Comparison of ENCODE assay signal across 1 cellular context in the genomic region with DNA sequence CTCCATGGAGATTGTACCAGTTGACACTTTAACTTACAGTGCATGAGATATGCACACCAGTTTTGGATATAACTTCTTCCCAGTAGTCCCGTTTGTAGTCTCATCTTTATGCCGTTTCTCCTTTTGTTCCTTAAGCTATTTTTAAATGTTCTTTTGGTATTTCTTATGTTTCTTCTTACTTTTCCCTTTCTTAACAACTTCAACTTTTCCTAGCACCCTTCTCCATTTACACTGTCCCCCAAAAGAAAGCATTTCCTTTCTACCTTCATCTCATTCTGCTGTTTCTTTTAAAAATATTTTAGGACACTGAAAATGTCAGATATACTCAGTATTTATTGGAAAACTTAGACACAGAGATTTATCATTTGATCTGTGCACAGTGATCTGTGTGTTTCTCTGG.
TF ChIP-seq lines count a peak whose summit lies in the region.

No MANE protein-coding gene starts in this region.

TF ChIP-seq in H1, 55 proteins besides CTCF, POLR2A, EP300 and RAD21:
- TF ChIP-seq, protein P1, sequence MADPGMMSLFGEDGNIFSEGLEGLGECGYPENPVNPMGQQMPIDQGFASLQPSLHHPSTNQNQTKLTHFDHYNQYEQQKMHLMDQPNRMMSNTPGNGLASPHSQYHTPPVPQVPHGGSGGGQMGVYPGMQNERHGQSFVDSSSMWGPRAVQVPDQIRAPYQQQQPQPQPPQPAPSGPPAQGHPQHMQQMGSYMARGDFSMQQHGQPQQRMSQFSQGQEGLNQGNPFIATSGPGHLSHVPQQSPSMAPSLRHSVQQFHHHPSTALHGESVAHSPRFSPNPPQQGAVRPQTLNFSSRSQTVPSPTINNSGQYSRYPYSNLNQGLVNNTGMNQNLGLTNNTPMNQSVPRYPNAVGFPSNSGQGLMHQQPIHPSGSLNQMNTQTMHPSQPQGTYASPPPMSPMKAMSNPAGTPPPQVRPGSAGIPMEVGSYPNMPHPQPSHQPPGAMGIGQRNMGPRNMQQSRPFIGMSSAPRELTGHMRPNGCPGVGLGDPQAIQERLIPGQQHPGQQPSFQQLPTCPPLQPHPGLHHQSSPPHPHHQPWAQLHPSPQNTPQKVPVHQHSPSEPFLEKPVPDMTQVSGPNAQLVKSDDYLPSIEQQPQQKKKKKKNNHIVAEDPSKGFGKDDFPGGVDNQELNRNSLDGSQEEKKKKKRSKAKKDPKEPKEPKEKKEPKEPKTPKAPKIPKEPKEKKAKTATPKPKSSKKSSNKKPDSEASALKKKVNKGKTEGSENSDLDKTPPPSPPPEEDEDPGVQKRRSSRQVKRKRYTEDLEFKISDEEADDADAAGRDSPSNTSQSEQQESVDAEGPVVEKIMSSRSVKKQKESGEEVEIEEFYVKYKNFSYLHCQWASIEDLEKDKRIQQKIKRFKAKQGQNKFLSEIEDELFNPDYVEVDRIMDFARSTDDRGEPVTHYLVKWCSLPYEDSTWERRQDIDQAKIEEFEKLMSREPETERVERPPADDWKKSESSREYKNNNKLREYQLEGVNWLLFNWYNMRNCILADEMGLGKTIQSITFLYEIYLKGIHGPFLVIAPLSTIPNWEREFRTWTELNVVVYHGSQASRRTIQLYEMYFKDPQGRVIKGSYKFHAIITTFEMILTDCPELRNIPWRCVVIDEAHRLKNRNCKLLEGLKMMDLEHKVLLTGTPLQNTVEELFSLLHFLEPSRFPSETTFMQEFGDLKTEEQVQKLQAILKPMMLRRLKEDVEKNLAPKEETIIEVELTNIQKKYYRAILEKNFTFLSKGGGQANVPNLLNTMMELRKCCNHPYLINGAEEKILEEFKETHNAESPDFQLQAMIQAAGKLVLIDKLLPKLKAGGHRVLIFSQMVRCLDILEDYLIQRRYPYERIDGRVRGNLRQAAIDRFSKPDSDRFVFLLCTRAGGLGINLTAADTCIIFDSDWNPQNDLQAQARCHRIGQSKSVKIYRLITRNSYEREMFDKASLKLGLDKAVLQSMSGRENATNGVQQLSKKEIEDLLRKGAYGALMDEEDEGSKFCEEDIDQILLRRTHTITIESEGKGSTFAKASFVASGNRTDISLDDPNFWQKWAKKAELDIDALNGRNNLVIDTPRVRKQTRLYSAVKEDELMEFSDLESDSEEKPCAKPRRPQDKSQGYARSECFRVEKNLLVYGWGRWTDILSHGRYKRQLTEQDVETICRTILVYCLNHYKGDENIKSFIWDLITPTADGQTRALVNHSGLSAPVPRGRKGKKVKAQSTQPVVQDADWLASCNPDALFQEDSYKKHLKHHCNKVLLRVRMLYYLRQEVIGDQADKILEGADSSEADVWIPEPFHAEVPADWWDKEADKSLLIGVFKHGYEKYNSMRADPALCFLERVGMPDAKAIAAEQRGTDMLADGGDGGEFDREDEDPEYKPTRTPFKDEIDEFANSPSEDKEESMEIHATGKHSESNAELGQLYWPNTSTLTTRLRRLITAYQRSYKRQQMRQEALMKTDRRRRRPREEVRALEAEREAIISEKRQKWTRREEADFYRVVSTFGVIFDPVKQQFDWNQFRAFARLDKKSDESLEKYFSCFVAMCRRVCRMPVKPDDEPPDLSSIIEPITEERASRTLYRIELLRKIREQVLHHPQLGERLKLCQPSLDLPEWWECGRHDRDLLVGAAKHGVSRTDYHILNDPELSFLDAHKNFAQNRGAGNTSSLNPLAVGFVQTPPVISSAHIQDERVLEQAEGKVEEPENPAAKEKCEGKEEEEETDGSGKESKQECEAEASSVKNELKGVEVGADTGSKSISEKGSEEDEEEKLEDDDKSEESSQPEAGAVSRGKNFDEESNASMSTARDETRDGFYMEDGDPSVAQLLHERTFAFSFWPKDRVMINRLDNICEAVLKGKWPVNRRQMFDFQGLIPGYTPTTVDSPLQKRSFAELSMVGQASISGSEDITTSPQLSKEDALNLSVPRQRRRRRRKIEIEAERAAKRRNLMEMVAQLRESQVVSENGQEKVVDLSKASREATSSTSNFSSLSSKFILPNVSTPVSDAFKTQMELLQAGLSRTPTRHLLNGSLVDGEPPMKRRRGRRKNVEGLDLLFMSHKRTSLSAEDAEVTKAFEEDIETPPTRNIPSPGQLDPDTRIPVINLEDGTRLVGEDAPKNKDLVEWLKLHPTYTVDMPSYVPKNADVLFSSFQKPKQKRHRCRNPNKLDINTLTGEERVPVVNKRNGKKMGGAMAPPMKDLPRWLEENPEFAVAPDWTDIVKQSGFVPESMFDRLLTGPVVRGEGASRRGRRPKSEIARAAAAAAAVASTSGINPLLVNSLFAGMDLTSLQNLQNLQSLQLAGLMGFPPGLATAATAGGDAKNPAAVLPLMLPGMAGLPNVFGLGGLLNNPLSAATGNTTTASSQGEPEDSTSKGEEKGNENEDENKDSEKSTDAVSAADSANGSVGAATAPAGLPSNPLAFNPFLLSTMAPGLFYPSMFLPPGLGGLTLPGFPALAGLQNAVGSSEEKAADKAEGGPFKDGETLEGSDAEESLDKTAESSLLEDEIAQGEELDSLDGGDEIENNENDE (IDR thresholded peaks at IDR 0.05; ENCODE audit: insufficient replicate concordance, low read length): no peak
- no peak for TF ChIP-seq HDAC6 (IDR thresholded peaks at IDR 0.05; ENCODE audit: low read depth, low read length)
- no peak for TF ChIP-seq GTF2F1 (IDR thresholded peaks at IDR 0.05; ENCODE audit: borderline replicate concordance, low read depth, low read length)
- TF ChIP-seq TAF7 (optimal IDR thresholded peaks at IDR 0.05; ENCODE audit: borderline replicate concordance, low read depth, low read length): no peak
- no peak for TF ChIP-seq PHF8 (conservative IDR thresholded peaks at IDR 0.05; ENCODE audit: low read depth, low read length)
- TF ChIP-seq CHD1 (IDR thresholded peaks at IDR 0.05; ENCODE audit: low read depth, low read length): no peak
- no peak for TF ChIP-seq SUZ12 (IDR thresholded peaks at IDR 0.05; ENCODE audit: low read length)
- no peak for TF ChIP-seq BCL11A (IDR thresholded peaks at IDR 0.05; ENCODE audit: low read depth in 2 of 2, low read length in 2 of 2)
- TF ChIP-seq RBBP5 (IDR thresholded peaks at IDR 0.05; ENCODE audit: borderline replicate concordance, low read depth, low read length): no peak
- TF ChIP-seq, protein P2, sequence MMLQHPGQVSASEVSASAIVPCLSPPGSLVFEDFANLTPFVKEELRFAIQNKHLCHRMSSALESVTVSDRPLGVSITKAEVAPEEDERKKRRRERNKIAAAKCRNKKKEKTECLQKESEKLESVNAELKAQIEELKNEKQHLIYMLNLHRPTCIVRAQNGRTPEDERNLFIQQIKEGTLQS (IDR thresholded peaks at IDR 0.05; ENCODE audit: insufficient read depth, low read depth, low read length): no peak
- no peak for TF ChIP-seq RFX5 (IDR thresholded peaks at IDR 0.05; ENCODE audit: borderline replicate concordance, low read depth, low read length)
- TF ChIP-seq, protein P3, sequence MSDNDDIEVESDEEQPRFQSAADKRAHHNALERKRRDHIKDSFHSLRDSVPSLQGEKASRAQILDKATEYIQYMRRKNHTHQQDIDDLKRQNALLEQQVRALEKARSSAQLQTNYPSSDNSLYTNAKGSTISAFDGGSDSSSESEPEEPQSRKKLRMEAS (IDR thresholded peaks at IDR 0.05): no peak
- TF ChIP-seq SP2 (IDR thresholded peaks at IDR 0.05; ENCODE audit: low read length): no peak
- TF ChIP-seq SP1 (IDR thresholded peaks at IDR 0.05; ENCODE audit: low read depth, low read length): no peak
- TF ChIP-seq SRF (IDR thresholded peaks at IDR 0.05; ENCODE audit: low read depth, low read length): no peak
TF ChIP-seq in H1: peak in this region for 0.
